In genomic region chr2:69226886-69227285, GRCh38 we compare ENCODE assay signal across 23 cellular contexts.
"Had no signal": no experiment of that assay in that cellular context is flagged by ENCODE, and none has a peak within 500 bp of the region (broad histone marks: within the 10 kb centered on the region; RNA-seq: fewer than 3 reads in every experiment).

No MANE protein-coding gene starts in this region.

- H3K79me2 ChIP-seq: hepatocyte had no signal

- H3K4me3 Mint-ChIP-seq: mesothelial cell of epicardium; naive B cell; natural killer cell treated with Interleukin-12 subunit alpha and Interleukin-12 subunit beta and Interleukin-15 and Interleukin-18, amount 100 ng/mL, for 72 hours; stimulated activated effector memory CD8-positive, alpha-beta T cell treated with anti-CD3 and anti-CD28 coated beads, Interleukin-12 subunit alpha, Interleukin-12 subunit beta, amount 100 ng/mL, for 72 hours; stimulated activated naive CD8-positive, alpha-beta T cell treated with anti-CD3 and anti-CD28 coated beads, Interleukin-15, Interleukin-2, amounts not matched to agents 100 ng/mL and 50 ng/mL, for 24 hours had no signal

- H3K27ac ChIP-seq: hepatocyte, left ventricle myocardium inferior, ovary, spleen, suprapubic skin, thoracic aorta, tibial artery, upper lobe of right lung had no signal

- H3K4me3 ChIP-seq: hepatocyte, left ventricle myocardium inferior, lung, ovary, skin epidermis, spleen, suprapubic skin, thoracic aorta, tibial artery, upper lobe of right lung had no signal

- H3K27me3 Mint-ChIP-seq: progenitor cell of endocrine pancreas had no signal

- H3K36me3 ChIP-seq: left ventricle myocardium inferior, ovary, spleen, suprapubic skin, upper lobe of right lung had no signal

- H3K9me3 ChIP-seq: left ventricle myocardium inferior, ovary, spleen, suprapubic skin, thoracic aorta, tibial artery, upper lobe of right lung had no signal

- H2AFZ ChIP-seq: hepatocyte had no signal

- H3K9me3 Mint-ChIP-seq: natural killer cell treated with Interleukin-12 subunit alpha and Interleukin-12 subunit beta and Interleukin-15 and Interleukin-18, amount 100 ng/mL, for 72 hours; stimulated activated effector memory CD8-positive, alpha-beta T cell treated with anti-CD3 and anti-CD28 coated beads, Interleukin-12 subunit alpha, Interleukin-12 subunit beta, amount 100 ng/mL, for 72 hours; stimulated activated naive CD8-positive, alpha-beta T cell treated with anti-CD3 and anti-CD28 coated beads, Interleukin-15, Interleukin-2, amounts not matched to agents 100 ng/mL and 50 ng/mL, for 24 hours had no signal

- DNase-seq: islet precursor cell; left ventricle myocardium inferior; mesendoderm; naive B cell; ovary; right cardiac atrium; spleen; stimulated activated CD4-positive, alpha-beta T cell treated with anti-CD3 and anti-CD28 coated beads, Interleukin-4, amount 100 ng/mL, for 24 hours; stimulated activated naive CD4-positive, alpha-beta T cell; tibial artery; trophoblast cell; upper lobe of right lung had no signal

- H3K27ac Mint-ChIP-seq: mesothelial cell of epicardium; naive B cell; natural killer cell treated with Interleukin-12 subunit alpha and Interleukin-12 subunit beta and Interleukin-15 and Interleukin-18, amount 100 ng/mL, for 72 hours; progenitor cell of endocrine pancreas; stimulated activated effector memory CD8-positive, alpha-beta T cell treated with anti-CD3 and anti-CD28 coated beads, Interleukin-12 subunit alpha, Interleukin-12 subunit beta, amount 100 ng/mL, for 72 hours; stimulated activated naive CD8-positive, alpha-beta T cell treated with anti-CD3 and anti-CD28 coated beads, Interleukin-15, Interleukin-2, amounts not matched to agents 100 ng/mL and 50 ng/mL, for 24 hours had no signal

- H3K27me3 ChIP-seq: hepatocyte, ovary, spleen, suprapubic skin, tibial artery, upper lobe of right lung had no signal

- H3K36me3 Mint-ChIP-seq: naive B cell; natural killer cell treated with Interleukin-12 subunit alpha and Interleukin-12 subunit beta and Interleukin-15 and Interleukin-18, amount 100 ng/mL, for 72 hours; stimulated activated effector memory CD8-positive, alpha-beta T cell treated with anti-CD3 and anti-CD28 coated beads, Interleukin-12 subunit alpha, Interleukin-12 subunit beta, amount 100 ng/mL, for 72 hours had no signal

- H3K4me1 ChIP-seq: suprapubic skin had no signal

- ATAC-seq: natural killer cell treated with Interleukin-12 subunit alpha and Interleukin-12 subunit beta and Interleukin-15 and Interleukin-18, amount 100 ng/mL, for 72 hours; right cardiac atrium; sciatic nerve; stimulated activated effector memory CD8-positive, alpha-beta T cell treated with anti-CD3 and anti-CD28 coated beads, Interleukin-12 subunit alpha, Interleukin-12 subunit beta, amount 100 ng/mL, for 72 hours; upper lobe of right lung had no signal

- H3K4me2 ChIP-seq: hepatocyte had no signal

- H3K4me1 Mint-ChIP-seq: naive B cell; stimulated activated effector memory CD8-positive, alpha-beta T cell treated with anti-CD3 and anti-CD28 coated beads, Interleukin-12 subunit alpha, Interleukin-12 subunit beta, amount 100 ng/mL, for 72 hours had no signal
